In genomic region chr16:78240459-78241222, GRCh38 we compare ENCODE assay signal across 20 cellular contexts.
DNase-seq lines count a peak whose midpoint lies in the region; ATAC-seq, FAIRE-seq and TF ChIP-seq lines count a peak whose summit lies in the region.
"Had no signal": no experiment of that assay in that cellular context is flagged by ENCODE, and none has a peak within 500 bp of the region (broad histone marks: within the 10 kb centered on the region; RNA-seq: fewer than 3 reads in every experiment).

No MANE protein-coding gene starts in this region.

- DNase-seq in ELF-1 (ENCODE audit: low read depth, low spot score) (peak; percentile 63), K562 (ENCODE audit: extremely low read depth in 1 of 4, low spot score in 3 of 4) (peak in 1 of 4 experiments; percentile 4), iPS-NIHi7 (ENCODE audit: extremely low spot score) (peak; percentile 48), pancreas (peak in 5 of 6 donors; percentile 49 to 68 (median 52)), GM23248 (no peak), SW480 (ENCODE audit: low spot score) (no peak)
- DNase-seq in activated CD4-positive, alpha-beta T cell treated with anti-CD3 and anti-CD28 coated beads for 36 hours, result no peak
- DNase-seq: activated CD4-positive, alpha-beta memory T cell treated with anti-CD3 and anti-CD28 coated beads, Interleukin-2, amount 10 ng/mL, durations not matched to agents 7 days and 5 days; central memory CD4-positive, alpha-beta T cell; COR-L47; effector memory CD4-positive, alpha-beta T cell; Kasumi-1; NCI-H1417 treated with DMSO at 0.1 percent for 48 hours; small intestine had no signal

- no peak overlapping the region for H3K4me3 Mint-ChIP-seq in activated CD4-positive, alpha-beta T cell treated with anti-CD3 and anti-CD28 coated beads for 36 hours
- H3K4me3 Mint-ChIP-seq: activated CD4-positive, alpha-beta memory T cell treated with anti-CD3 and anti-CD28 coated beads, Interleukin-2, amount 10 ng/mL, durations not matched to agents 7 days and 5 days; activated T-helper 1 cell treated with anti-CD3 and anti-CD28 coated beads, Interleukin-12 subunit alpha, Interleukin-12 subunit beta, Interleukin-2, Interleukin-4 antibody, amounts not matched to agents 30 ng/mL and 10 ng/mL and 1 ng/mL, durations not matched to agents 14 hours and 24 hours and 36 hours; stimulated activated memory B cell treated with anti-CD40 and anti-IgM and Interleukin-4, amounts not matched to agents 10 μg/mL and 1 μg/mL and 100 μg/mL, for 72 hours had no signal

- peak; percentile 66 for ATAC-seq in K562
- peak; percentile 63 to 84 (median 74) for ATAC-seq in pancreas
- no peak for ATAC-seq in HG03196 (IDR thresholded peaks at IDR 0.05; ENCODE audit: unreplicated experiment)
- ATAC-seq in activated CD4-positive, alpha-beta T cell treated with anti-CD3 and anti-CD28 coated beads for 36 hours, result no peak
- ATAC-seq: SK-N-SH treated with all-trans-retinoic acid at 6 μM for 48 hours; stimulated activated memory B cell treated with anti-CD40 and anti-IgM and Interleukin-4, amounts not matched to agents 10 μg/mL and 1 μg/mL and 100 μg/mL, for 72 hours had no signal

- H3K27me3 ChIP-seq in K562 (ENCODE audit: control insufficient read depth in 2 of 2, insufficient read depth in 2 of 2, low read length in 2 of 2) (peaks cover 6 to 31% of the 10 kb centered on the region in 2 experiments; a peak in 3 of 5 replicates), pancreas (no peaks in the 10 kb centered on the region), GM23248 (replicated peaks; ENCODE audit: insufficient read depth) (no peaks in the 10 kb centered on the region)

- no peak overlapping the region for H2AFZ ChIP-seq in K562 (ENCODE audit: low read depth, low read length)
- H2AFZ ChIP-seq in GM23248, result no peak overlapping the region

- no peaks in the 10 kb centered on the region for H3K9me1 ChIP-seq in K562 (ENCODE audit: control insufficient read depth, insufficient read depth, low read length)

- no peak for TF ChIP-seq EP300 in K562 (IDR thresholded peaks at IDR 0.05; ENCODE audit: low read length)

- no peak overlapping the region for H3K9ac ChIP-seq in K562 (ENCODE audit: insufficient read depth in 1 of 2, low read depth in 2 of 2, low read length in 2 of 2)
- no peak overlapping the region for H3K9ac ChIP-seq in GM23248

- no TSS peak for BruUV-seq in K562 (replicated peaks; lab: Mats Ljungman, UMichigan)

- H3K4me2 ChIP-seq in K562 (ENCODE audit: insufficient read depth, low read length) (no peak overlapping the region), GM23248 (ENCODE audit: unreplicated experiment) (no peak overlapping the region)

- no peaks in the 10 kb centered on the region for H3K9me3 Mint-ChIP-seq in activated CD4-positive, alpha-beta T cell treated with anti-CD3 and anti-CD28 coated beads for 36 hours (ENCODE audit: low read depth)
- H3K9me3 Mint-ChIP-seq: activated CD4-positive, alpha-beta memory T cell treated with anti-CD3 and anti-CD28 coated beads, Interleukin-2, amount 10 ng/mL, durations not matched to agents 7 days and 5 days; activated T-helper 1 cell treated with anti-CD3 and anti-CD28 coated beads, Interleukin-12 subunit alpha, Interleukin-12 subunit beta, Interleukin-2, Interleukin-4 antibody, amounts not matched to agents 30 ng/mL and 10 ng/mL and 1 ng/mL, durations not matched to agents 14 hours and 24 hours and 36 hours; stimulated activated memory B cell treated with anti-CD40 and anti-IgM and Interleukin-4, amounts not matched to agents 10 μg/mL and 1 μg/mL and 100 μg/mL, for 72 hours had no signal

- no peak for TF ChIP-seq RAD21 in K562 (CRISPR knock-in tag; conservative IDR thresholded peaks at IDR 0.05 in 1 of 2, IDR thresholded peaks at IDR 0.05 in 1 of 2)

- H3K79me2 ChIP-seq in K562 (ENCODE audit: control insufficient read depth, insufficient read depth, low read length), result no peaks in the 10 kb centered on the region
- H3K79me2 ChIP-seq in GM23248 (ENCODE audit: insufficient read depth), result no peaks in the 10 kb centered on the region

- H3K27me3 Mint-ChIP-seq in activated CD4-positive, alpha-beta T cell treated with anti-CD3 and anti-CD28 coated beads for 36 hours, result no peaks in the 10 kb centered on the region
- H3K27me3 Mint-ChIP-seq: activated CD4-positive, alpha-beta memory T cell treated with anti-CD3 and anti-CD28 coated beads, Interleukin-2, amount 10 ng/mL, durations not matched to agents 7 days and 5 days; stimulated activated memory B cell treated with anti-CD40 and anti-IgM and Interleukin-4, amounts not matched to agents 10 μg/mL and 1 μg/mL and 100 μg/mL, for 72 hours had no signal

- no peak for FAIRE-seq in K562 (lab: Jason Lieb, UNC)
- FAIRE-seq in pancreas (lab: Jason Lieb, UNC), result no peak
- FAIRE-seq: frontal cortex, small intestine had no signal

- POLR2A ChIA-PET in K562 (lab: Yijun Ruan, JAX), result no interaction called here
- POLR2A ChIA-PET in activated CD4-positive, alpha-beta T cell treated with anti-CD3 and anti-CD28 coated beads for 36 hours (lab: Charles Lee), result no interaction called here

- no peak for TF ChIP-seq POLR2A in K562 (conservative IDR thresholded peaks at IDR 0.05)

- TF ChIP-seq CTCF in K562 (IDR thresholded peaks at IDR 0.05 in 2 of 3, conservative IDR thresholded peaks at IDR 0.05 in 1 of 3; ENCODE audit: insufficient read depth in 2 of 3, low read depth in 1 of 3, low read length in 3 of 3) (peak in 2 of 3 experiments; percentile 2 to 10; a peak in 1 of 6 replicates), pancreas (IDR thresholded peaks at IDR 0.05) (peak in 1 of 4 donors; percentile 14)

- H3K9me3 ChIP-seq in K562 (replicated peaks; ENCODE audit: control insufficient read depth, insufficient read depth, low read depth, low read length) (no peaks in the 10 kb centered on the region), pancreas (no peaks in the 10 kb centered on the region), GM23248 (ENCODE audit: low read depth) (no peaks in the 10 kb centered on the region)

- no peaks in the 10 kb centered on the region for H3K4me1 ChIP-seq in K562 (replicated peaks in 1 of 2; ENCODE audit: control insufficient read depth in 2 of 2, insufficient read depth in 2 of 2, low read length in 2 of 2)
- H3K4me1 ChIP-seq in pancreas, result peaks cover 7 to 43% (median 28%) of the 10 kb centered on the region in 3 donors
- no peaks in the 10 kb centered on the region for H3K4me1 ChIP-seq in GM23248 (ENCODE audit: insufficient read depth)

- H3K27ac ChIP-seq in K562 (ENCODE audit: extremely low read depth, low read depth, low read length) (no peak overlapping the region), pancreas (peak overlapping the region; percentile 65 to 78 (median 70)), GM23248 (no peak overlapping the region)
- H3K27ac ChIP-seq: HL-60 had no signal

- H3K27ac Mint-ChIP-seq in activated CD4-positive, alpha-beta T cell treated with anti-CD3 and anti-CD28 coated beads for 36 hours, result no peak overlapping the region
- H3K27ac Mint-ChIP-seq: activated CD4-positive, alpha-beta memory T cell treated with anti-CD3 and anti-CD28 coated beads, Interleukin-2, amount 10 ng/mL, durations not matched to agents 7 days and 5 days; stimulated activated memory B cell treated with anti-CD40 and anti-IgM and Interleukin-4, amounts not matched to agents 10 μg/mL and 1 μg/mL and 100 μg/mL, for 72 hours had no signal

- intact Hi-C loops in K562 (cut with micrococcal nuclease), result no loop called here
- intact Hi-C loops in pancreas (cut with DNase I), result no loop called here
- intact Hi-C loops in activated CD4-positive, alpha-beta T cell treated with anti-CD3 and anti-CD28 coated beads for 36 hours (cut with DNase I, micrococcal nuclease), result no loop called here

- no peaks in the 10 kb centered on the region for H3K36me3 Mint-ChIP-seq in activated CD4-positive, alpha-beta T cell treated with anti-CD3 and anti-CD28 coated beads for 36 hours (ENCODE audit: low read depth)

- H3K4me3 ChIP-seq in K562 (no peak overlapping the region), pancreas (no peak overlapping the region), GM23248 (no peak overlapping the region)

- 6% methylated on average over 13 of the region's 13 CpGs for WGBS in K562 (ENCODE audit: insufficient coverage, low coverage, missing lambda C conversion rate)
- 46 to 50% methylated on average over 13 of the region's 13 CpGs for WGBS in pancreas, 2 donors
- 62 to 70% methylated on average over 13 of the region's 13 CpGs for WGBS in GM23248 (ENCODE audit: low coverage in 1 of 2, low lambda C conversion rate in 2 of 2, missing lambda C conversion rate in 2 of 2), 2 experiments

- H3K9me2 ChIP-seq in GM23248 (ENCODE audit: insufficient read depth), result no peaks in the 10 kb centered on the region

- no peaks in the 10 kb centered on the region for H3K4me1 Mint-ChIP-seq in activated CD4-positive, alpha-beta T cell treated with anti-CD3 and anti-CD28 coated beads for 36 hours
- H3K4me1 Mint-ChIP-seq: activated CD4-positive, alpha-beta memory T cell treated with anti-CD3 and anti-CD28 coated beads, Interleukin-2, amount 10 ng/mL, durations not matched to agents 7 days and 5 days; stimulated activated memory B cell treated with anti-CD40 and anti-IgM and Interleukin-4, amounts not matched to agents 10 μg/mL and 1 μg/mL and 100 μg/mL, for 72 hours had no signal

- in situ Hi-C loops in K562 (cut with MboI), result no loop called here
- in situ Hi-C loops in GM23248 (cut with MboI), result no loop called here

- H4K20me1 ChIP-seq in K562 (replicated peaks; ENCODE audit: control insufficient read depth, insufficient read depth, low read length), result no peaks in the 10 kb centered on the region
- no peaks in the 10 kb centered on the region for H4K20me1 ChIP-seq in GM23248 (ENCODE audit: insufficient read depth)

- H3K36me3 ChIP-seq in K562 (ENCODE audit: control insufficient read depth, insufficient read depth, low read length) (no peaks in the 10 kb centered on the region), pancreas (no peaks in the 10 kb centered on the region), GM23248 (ENCODE audit: low read depth) (no peaks in the 10 kb centered on the region)

- CTCF ChIA-PET in K562 (lab: Yijun Ruan, JAX; ENCODE audit: low intra/inter-chr PET ratio), result no interaction called here
- CTCF ChIA-PET in activated CD4-positive, alpha-beta T cell treated with anti-CD3 and anti-CD28 coated beads for 36 hours (lab: Charles Lee), result no interaction called here

- H3F3A ChIP-seq in GM23248 (ENCODE audit: insufficient read depth), result no peaks in the 10 kb centered on the region

TF ChIP-seq in K562, 482 proteins besides CTCF, POLR2A, EP300 and RAD21:
- TF ChIP-seq CAMTA2 (CRISPR knock-in tag; conservative IDR thresholded peaks at IDR 0.05) (no peak), PCBP1 (IDR thresholded peaks at IDR 0.05; ENCODE audit: low read depth, low read length, poor library complexity, severe bottlenecking) (no peak)
TF ChIP-seq in K562: peak in this region for 0.

Comparison
In these comparisons a context has a peak if more than half of its experiments do, and no peak if none do; other contexts are left out.
1. DNase-seq: peak in ELF-1 (single experiment), iPS-NIHi7 (single experiment) and pancreas (5 of 6); none in GM23248 (single experiment), SW480 (single experiment) and activated CD4-positive, alpha-beta T cell treated with anti-CD3 and anti-CD28 coated beads for 36 hours (single experiment).
2. ATAC-seq: peak in K562 (single experiment) and pancreas (4 of 4); none in HG03196 (single experiment) and activated CD4-positive, alpha-beta T cell treated with anti-CD3 and anti-CD28 coated beads for 36 hours (single experiment).
3. H3K27ac ChIP-seq: peak in pancreas (4 of 4); none in K562 (single experiment) and GM23248 (single experiment).